18 cellular contexts compared by ENCODE assay signal in genomic region chr18:37252342-37252741, GRCh38.
DNase-seq lines count a peak whose midpoint lies in the region; ATAC-seq and TF ChIP-seq lines count a peak whose summit lies in the region.
"Had no signal": no experiment of that assay in that cellular context is flagged by ENCODE, and none has a peak within 500 bp of the region (broad histone marks: within the 10 kb centered on the region; RNA-seq: fewer than 3 reads in every experiment).

No MANE protein-coding gene starts in this region.

- no peaks in the 10 kb centered on the region for H3K4me1 ChIP-seq in upper lobe of right lung

- TF ChIP-seq CTCF in mesothelial cell of epicardium (IDR thresholded peaks at IDR 0.05; ENCODE audit: unreplicated experiment), result no peak
- no peak for TF ChIP-seq CTCF in upper lobe of right lung (IDR thresholded peaks at IDR 0.05)

- H3K4me1 Mint-ChIP-seq in activated naive CD4-positive, alpha-beta T cell treated with anti-CD3 and anti-CD28 coated beads, Interleukin-2, amount 50 U/mL, for 24 hours, result peaks cover 14% of the 10 kb centered on the region
- H3K4me1 Mint-ChIP-seq in activated naive CD4-positive, alpha-beta T cell treated with anti-CD3 and anti-CD28 coated beads for 36 hours (ENCODE audit: low read depth), result peaks cover 7% of the 10 kb centered on the region
- H3K4me1 Mint-ChIP-seq in activated T-helper 17 cell treated with anti-CD3 and anti-CD28 coated beads, Interleukin-2, amount 50 U/mL, for 72 hours, result no peaks in the 10 kb centered on the region
- peaks cover 7% of the 10 kb centered on the region for H3K4me1 Mint-ChIP-seq in mesothelial cell of epicardium
- H3K4me1 Mint-ChIP-seq in effector memory CD8-positive, alpha-beta T cell (ENCODE audit: low read depth in 2 of 2), result peaks cover 0 to 4% of the 10 kb centered on the region in 2 donors

- no peak for DNase-seq in activated naive CD4-positive, alpha-beta T cell treated with anti-CD3 and anti-CD28 coated beads for 36 hours
- no peak for DNase-seq in mesothelial cell of epicardium (ENCODE audit: low spot score in 2 of 2, unreplicated experiment in 2 of 2)
- peak; percentile 36 for DNase-seq in upper lobe of right lung
- no peak for DNase-seq in effector memory CD8-positive, alpha-beta T cell
- DNase-seq in DMS 273 treated with DMSO at 0.1 percent for 48 hours (lab: John Stamatoyannopoulos, UW), result no peak
- DNase-seq: COR-L47, DND-41, GDM1, KBM-7, NCI-H1092, NCI-H1694 treated with DMSO at 0.1 percent for 48 hours, NCI-H748 treated with DMSO at 0.1 percent for 48 hours had no signal

- no peak overlapping the region for H3K27ac Mint-ChIP-seq in activated naive CD4-positive, alpha-beta T cell treated with anti-CD3 and anti-CD28 coated beads, Interleukin-2, amount 50 U/mL, for 24 hours
- H3K27ac Mint-ChIP-seq in activated naive CD4-positive, alpha-beta T cell treated with anti-CD3 and anti-CD28 coated beads for 36 hours, result no peak overlapping the region
- H3K27ac Mint-ChIP-seq in activated T-helper 17 cell treated with anti-CD3 and anti-CD28 coated beads, Interleukin-2, amount 50 U/mL, for 72 hours, result no peak overlapping the region
- no peak overlapping the region for H3K27ac Mint-ChIP-seq in mesothelial cell of epicardium
- H3K27ac Mint-ChIP-seq in effector memory CD8-positive, alpha-beta T cell, result no peak overlapping the region

- H3K9me3 Mint-ChIP-seq in activated naive CD4-positive, alpha-beta T cell treated with anti-CD3 and anti-CD28 coated beads, Interleukin-2, amount 50 U/mL, for 24 hours, result no peaks in the 10 kb centered on the region
- H3K9me3 Mint-ChIP-seq in activated naive CD4-positive, alpha-beta T cell treated with anti-CD3 and anti-CD28 coated beads for 36 hours, result peaks cover 3% of the 10 kb centered on the region
- H3K9me3 Mint-ChIP-seq in activated T-helper 17 cell treated with anti-CD3 and anti-CD28 coated beads, Interleukin-2, amount 50 U/mL, for 72 hours, result no peaks in the 10 kb centered on the region
- H3K9me3 Mint-ChIP-seq in mesothelial cell of epicardium, result no peaks in the 10 kb centered on the region
- no peaks in the 10 kb centered on the region for H3K9me3 Mint-ChIP-seq in effector memory CD8-positive, alpha-beta T cell

- H3K27ac ChIP-seq in upper lobe of right lung, result no peak overlapping the region
- H3K27ac ChIP-seq: HL-60, PC-9 had no signal

- ATAC-seq in activated T-helper 17 cell treated with anti-CD3 and anti-CD28 coated beads, Interleukin-2, amount 50 U/mL, for 72 hours (replicated peaks), result no peak
- ATAC-seq in upper lobe of right lung, result no peak
- ATAC-seq in HG03045 (IDR thresholded peaks at IDR 0.05; ENCODE audit: unreplicated experiment), result no peak
- ATAC-seq in effector memory CD8-positive, alpha-beta T cell (replicated peaks), result no peak
- ATAC-seq: Right ventricle myocardium inferior had no signal

- no peaks in the 10 kb centered on the region for H3K36me3 Mint-ChIP-seq in activated naive CD4-positive, alpha-beta T cell treated with anti-CD3 and anti-CD28 coated beads, Interleukin-2, amount 50 U/mL, for 24 hours
- H3K36me3 Mint-ChIP-seq in activated naive CD4-positive, alpha-beta T cell treated with anti-CD3 and anti-CD28 coated beads for 36 hours (ENCODE audit: low read depth), result no peaks in the 10 kb centered on the region
- H3K36me3 Mint-ChIP-seq in activated T-helper 17 cell treated with anti-CD3 and anti-CD28 coated beads, Interleukin-2, amount 50 U/mL, for 72 hours (ENCODE audit: low read depth), result no peaks in the 10 kb centered on the region
- no peaks in the 10 kb centered on the region for H3K36me3 Mint-ChIP-seq in mesothelial cell of epicardium
- no peaks in the 10 kb centered on the region for H3K36me3 Mint-ChIP-seq in effector memory CD8-positive, alpha-beta T cell (ENCODE audit: insufficient read depth)

- intact Hi-C loops in activated naive CD4-positive, alpha-beta T cell treated with anti-CD3 and anti-CD28 coated beads for 36 hours (cut with micrococcal nuclease), result no loop called here
- intact Hi-C loops in upper lobe of right lung (cut with DNase I), result no loop called here

- H3K4me3 ChIP-seq in upper lobe of right lung, result no peak overlapping the region
- H3K4me3 ChIP-seq: PC-9 had no signal

- peaks cover 40% of the 10 kb centered on the region for H3K27me3 ChIP-seq in upper lobe of right lung

- H3K27me3 Mint-ChIP-seq in activated naive CD4-positive, alpha-beta T cell treated with anti-CD3 and anti-CD28 coated beads, Interleukin-2, amount 50 U/mL, for 24 hours, result peaks cover 36% of the 10 kb centered on the region
- H3K27me3 Mint-ChIP-seq in activated naive CD4-positive, alpha-beta T cell treated with anti-CD3 and anti-CD28 coated beads for 36 hours (ENCODE audit: low read depth), result peaks cover 58% of the 10 kb centered on the region
- peaks cover 38% of the 10 kb centered on the region for H3K27me3 Mint-ChIP-seq in activated T-helper 17 cell treated with anti-CD3 and anti-CD28 coated beads, Interleukin-2, amount 50 U/mL, for 72 hours
- peaks cover 58% of the 10 kb centered on the region for H3K27me3 Mint-ChIP-seq in mesothelial cell of epicardium (ENCODE audit: low read depth)
- H3K27me3 Mint-ChIP-seq in effector memory CD8-positive, alpha-beta T cell, result peaks cover 59 to 76% of the 10 kb centered on the region in 2 donors

- H3K9me3 ChIP-seq in upper lobe of right lung, result no peaks in the 10 kb centered on the region

- CTCF ChIA-PET in activated naive CD4-positive, alpha-beta T cell treated with anti-CD3 and anti-CD28 coated beads for 36 hours (lab: Charles Lee), result no interaction called here

- H3K36me3 ChIP-seq in upper lobe of right lung, result no peaks in the 10 kb centered on the region

- peak overlapping the region; percentile 50 for H3K4me3 Mint-ChIP-seq in activated naive CD4-positive, alpha-beta T cell treated with anti-CD3 and anti-CD28 coated beads, Interleukin-2, amount 50 U/mL, for 24 hours
- no peak overlapping the region for H3K4me3 Mint-ChIP-seq in activated naive CD4-positive, alpha-beta T cell treated with anti-CD3 and anti-CD28 coated beads for 36 hours
- H3K4me3 Mint-ChIP-seq in activated T-helper 17 cell treated with anti-CD3 and anti-CD28 coated beads, Interleukin-2, amount 50 U/mL, for 72 hours, result peak overlapping the region; percentile 25
- H3K4me3 Mint-ChIP-seq in mesothelial cell of epicardium, result peak overlapping the region; percentile 55
- peak overlapping the region in 1 of 2 donors; percentile 15 for H3K4me3 Mint-ChIP-seq in effector memory CD8-positive, alpha-beta T cell
